ENCODE assay signal across 1 cellular context in genomic region chr5:1105350-1106265, GRCh38.
A peak's percentile ranks its signal among the peaks of the same experiment; 100 is the strongest.
TF ChIP-seq lines count a peak whose summit lies in the region.

No MANE protein-coding gene starts in this region.

TF ChIP-seq in K562, 482 proteins besides CTCF, POLR2A, EP300 and RAD21 (continued from another document and continues in another):
- TF ChIP-seq ZNF609 (CRISPR knock-in tag; IDR thresholded peaks at IDR 0.05; ENCODE audit: borderline replicate concordance) (no peak), PHF20 (IDR thresholded peaks at IDR 0.05; ENCODE audit: partially characterized antibody) (peak; percentile 35), LEF1 (IDR thresholded peaks at IDR 0.05) (peak; percentile 65), ZBTB40 (IDR thresholded peaks at IDR 0.05) (no peak), ZBTB40 (CRISPR knock-in tag; IDR thresholded peaks at IDR 0.05) (no peak), ZKSCAN1 (IDR thresholded peaks at IDR 0.05; ENCODE audit: low read depth, low read length) (peak; percentile 53; the same call in 1 of the 2 replicates), PRPF4 (IDR thresholded peaks at IDR 0.05; ENCODE audit: insufficient read depth, low read depth, low read length, poor library complexity, severe bottlenecking) (no peak), SIN3B (IDR thresholded peaks at IDR 0.05; ENCODE audit: low read depth) (no peak), TEAD2 (tag; IDR thresholded peaks at IDR 0.05) (no peak), RCOR1 (IDR thresholded peaks at IDR 0.05; ENCODE audit: borderline replicate concordance in 1 of 2, low read depth in 2 of 2, low read length in 2 of 2) (peak; percentile 17 to 83; a peak in 3 of 4 replicates), DPF2 (IDR thresholded peaks at IDR 0.05) (peak; percentile 88), ARID1B (IDR thresholded peaks at IDR 0.05) (peak; percentile 95), TBL1XR1 (IDR thresholded peaks at IDR 0.05; ENCODE audit: low read length in 2 of 2) (peak in 1 of 2 experiments; percentile 82; a peak in 2 of 4 replicates), SMARCE1 (IDR thresholded peaks at IDR 0.05) (peak; percentile 83), NEUROD1 (IDR thresholded peaks at IDR 0.05; ENCODE audit: borderline replicate concordance, low read depth, low read length, partially characterized antibody) (peak; percentile 78), TEAD1 (CRISPR knock-in tag; IDR thresholded peaks at IDR 0.05) (0 out of 4 replicates have a peak, but pooled peaks of 1 of the 2 experiments have one; percentile 57), ZNF395 (CRISPR knock-in tag; IDR thresholded peaks at IDR 0.05) (no peak), RUNX1 (IDR thresholded peaks at IDR 0.05; ENCODE audit: low read depth) (no peak), TCF7L2 (IDR thresholded peaks at IDR 0.05; ENCODE audit: low read depth, low read length) (no peak), PML (IDR thresholded peaks at IDR 0.05; ENCODE audit: low read length) (peak; percentile 50; the same call in 1 of the 2 replicates), REST (CRISPR knock-in tag; IDR thresholded peaks at IDR 0.05; ENCODE audit: low read depth) (0 out of 2 replicates have a peak, but pooled peaks have one; percentile 13), NFIC (IDR thresholded peaks at IDR 0.05) (peak; percentile 77), ELK1 (CRISPR knock-in tag; IDR thresholded peaks at IDR 0.05) (no peak), ADNP (tag; IDR thresholded peaks at IDR 0.05) (no peak), ZNF146 (CRISPR knock-in tag; IDR thresholded peaks at IDR 0.05; ENCODE audit: unreplicated experiment) (no peak), NR4A1 (CRISPR knock-in tag; IDR thresholded peaks at IDR 0.05) (no peak), NR4A1 (tag; IDR thresholded peaks at IDR 0.05) (peak; percentile 67; the same call in 1 of the 2 replicates), GTF2E2 (tag; IDR thresholded peaks at IDR 0.05) (no peak), RHOXF2B (CRISPR knock-in tag; conservative IDR thresholded peaks at IDR 0.05) (no peak), CTBP1 (IDR thresholded peaks at IDR 0.05; ENCODE audit: borderline replicate concordance) (peak; percentile 88), U2AF1 (optimal IDR thresholded peaks at IDR 0.05; ENCODE audit: low read depth, low read length) (no peak), DMBX1 (CRISPR knock-in tag; IDR thresholded peaks at IDR 0.05; ENCODE audit: borderline replicate concordance) (peak; percentile 23; the same call in 1 of the 2 replicates), CBX8 (IDR thresholded peaks at IDR 0.05; ENCODE audit: borderline replicate concordance, extremely low read depth, low read depth, low read length, poor library complexity, severe bottlenecking) (no peak), RFX5 (IDR thresholded peaks at IDR 0.05; ENCODE audit: low read depth, low read length) (no peak), HES1 (IDR thresholded peaks at IDR 0.05; ENCODE audit: low read depth) (no peak), ZNF140 (CRISPR knock-in tag; IDR thresholded peaks at IDR 0.05) (no peak), CHCHD3 (CRISPR knock-in tag; IDR thresholded peaks at IDR 0.05) (no peak), ELF1 (tag; IDR thresholded peaks at IDR 0.05) (no peak), POLR2AphosphoS5 (IDR thresholded peaks at IDR 0.05; ENCODE audit: control insufficient read depth, insufficient read depth, low read depth, low read length) (peak; percentile 56; the same call in 1 of the 2 replicates), PHB2 (IDR thresholded peaks at IDR 0.05; ENCODE audit: low read depth) (0 out of 2 replicates have a peak, but pooled peaks have one; percentile 50), FOXA3 (CRISPR knock-in tag; conservative IDR thresholded peaks at IDR 0.05 in 1 of 2, IDR thresholded peaks at IDR 0.05 in 1 of 2) (no peak), ZBTB17 (CRISPR knock-in tag; IDR thresholded peaks at IDR 0.05) (peak; percentile 99), KDM1A (IDR thresholded peaks at IDR 0.05) (peak in 1 of 2 experiments; percentile 21; a peak in 2 of 4 replicates), SMARCC2 (IDR thresholded peaks at IDR 0.05; ENCODE audit: low read depth) (0 out of 2 replicates have a peak, but pooled peaks have one; percentile 51), CEBPG (CRISPR knock-in tag; IDR thresholded peaks at IDR 0.05) (peak; percentile 19; the same call in 1 of the 2 replicates), CEBPG (tag; conservative IDR thresholded peaks at IDR 0.05 in 1 of 2, IDR thresholded peaks at IDR 0.05 in 1 of 2) (no peak), TBP (optimal IDR thresholded peaks at IDR 0.05; ENCODE audit: low read depth, low read length) (no peak)
